17 cellular contexts compared by ENCODE assay signal in the genomic region with DNA sequence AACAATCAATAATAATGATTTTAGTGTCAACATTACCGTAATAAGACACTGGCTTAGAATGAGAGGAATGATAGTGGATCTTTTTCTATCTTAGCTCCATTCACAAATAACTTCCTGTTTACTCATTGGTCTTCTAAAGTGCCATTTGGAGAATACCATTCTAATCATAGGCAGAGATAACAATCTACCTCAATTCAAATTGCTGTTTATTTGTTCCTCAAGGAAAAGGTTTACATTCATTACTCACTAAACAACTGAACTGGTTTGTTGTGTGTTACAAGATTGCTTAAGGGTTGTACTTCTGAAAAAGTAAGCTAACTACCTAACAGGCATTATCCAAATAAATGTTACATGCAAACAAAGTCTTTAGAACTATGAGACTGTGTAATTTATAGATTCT. TPM values are rescaled to one million over a fixed set of nuclear protein-coding genes. Genes with fewer than 3 reads are reported as not detected.
DNase-seq lines count a peak whose midpoint lies in the region; ATAC-seq, FAIRE-seq and TF ChIP-seq lines count a peak whose summit lies in the region.
"Had no signal": no experiment of that assay in that cellular context is flagged by ENCODE, and none has a peak within 500 bp of the region (broad histone marks: within the 10 kb centered on the region; RNA-seq: fewer than 3 reads in every experiment).

No MANE protein-coding gene starts in this region.

- H3K27ac Mint-ChIP-seq in astrocyte (ENCODE audit: unreplicated experiment) = no peak overlapping the region
- H3K27ac Mint-ChIP-seq: CD4-positive, alpha-beta memory T cell; H9 had no signal

- CTCF ChIA-PET in SK-N-SH (lab: Yijun Ruan, JAX) = interaction anchor here (0.7 kb wide), 1 partner anchor 30 kb away, joined by 3 read pairs; no protein-coding TSS in a partner anchor

- no peak for TF ChIP-seq EP300 in SK-N-SH (IDR thresholded peaks at IDR 0.05; ENCODE audit: borderline replicate concordance in 1 of 2, low read depth in 1 of 2, low read length in 1 of 2)

- H3F3A ChIP-seq in SK-N-SH (replicated peaks; ENCODE audit: insufficient read depth) (peaks cover 8% of the 10 kb centered on the region), smooth muscle cell (ENCODE audit: low read depth) (peaks cover 4% of the 10 kb centered on the region)

- H3K4me2 ChIP-seq in SK-N-SH (no peak overlapping the region), astrocyte (ENCODE audit: low read length) (no peak overlapping the region), smooth muscle cell (no peak overlapping the region)

- no peak for TF ChIP-seq CTCF in SK-N-SH (IDR thresholded peaks at IDR 0.05)
- TF ChIP-seq CTCF in astrocyte (IDR thresholded peaks at IDR 0.05; ENCODE audit: insufficient read depth, low read depth, low read length) = no peak
- TF ChIP-seq CTCF in smooth muscle cell (IDR thresholded peaks at IDR 0.05; ENCODE audit: borderline replicate concordance, insufficient read depth, poor library complexity, severe bottlenecking) = no peak

- H3K27me3 ChIP-seq in SK-N-SH (ENCODE audit: insufficient read depth) (no peaks in the 10 kb centered on the region), astrocyte (ENCODE audit: insufficient read depth, low read length) (no peaks in the 10 kb centered on the region), smooth muscle cell (ENCODE audit: low read depth) (no peaks in the 10 kb centered on the region)
- H3K27me3 ChIP-seq: BE2C had no signal

- no peaks in the 10 kb centered on the region for H3K9me3 Mint-ChIP-seq in astrocyte (ENCODE audit: unreplicated experiment)

- peaks cover 10% of the 10 kb centered on the region for H3K4me1 Mint-ChIP-seq in astrocyte (ENCODE audit: low read depth, unreplicated experiment)
- H3K4me1 Mint-ChIP-seq: CD4-positive, alpha-beta memory T cell had no signal

- POLR2A ChIA-PET in SK-N-SH (lab: Yijun Ruan, JAX) = no interaction called here

- H4K20me1 ChIP-seq in SK-N-SH (ENCODE audit: insufficient read depth) (no peaks in the 10 kb centered on the region), astrocyte (ENCODE audit: insufficient read depth, low read length) (no peaks in the 10 kb centered on the region), smooth muscle cell (ENCODE audit: low read depth) (no peaks in the 10 kb centered on the region)

- H3K36me3 Mint-ChIP-seq in astrocyte (ENCODE audit: low read depth, unreplicated experiment) = no peaks in the 10 kb centered on the region
- H3K36me3 Mint-ChIP-seq: CD4-positive, alpha-beta memory T cell had no signal

- H3K4me3 Mint-ChIP-seq in astrocyte (ENCODE audit: unreplicated experiment) = no peak overlapping the region
- H3K4me3 Mint-ChIP-seq: CD4-positive, alpha-beta memory T cell; H9 had no signal

- peaks cover 5% of the 10 kb centered on the region for H3K27me3 Mint-ChIP-seq in astrocyte (ENCODE audit: low read depth, unreplicated experiment)

- H3K4me1 ChIP-seq in SK-N-SH (ENCODE audit: control insufficient read depth in 1 of 2, insufficient read depth in 2 of 2, low read depth in 1 of 2, low read length in 1 of 2) (no peaks in the 10 kb centered on the region), astrocyte (ENCODE audit: insufficient read depth, low read length) (no peaks in the 10 kb centered on the region), smooth muscle cell (ENCODE audit: low read depth) (no peaks in the 10 kb centered on the region)

- H3K9ac ChIP-seq in SK-N-SH (no peak overlapping the region), astrocyte (ENCODE audit: low read length) (no peak overlapping the region), smooth muscle cell (ENCODE audit: low read depth) (no peak overlapping the region)

- H2AFZ ChIP-seq in SK-N-SH (ENCODE audit: low read depth) (peak overlapping the region; percentile 38; the same call in 1 of the 2 replicates), astrocyte (ENCODE audit: low read depth, low read length) (no peak overlapping the region), smooth muscle cell (ENCODE audit: low read depth) (no peak overlapping the region)

- no peaks in the 10 kb centered on the region for H3K36me3 ChIP-seq in SK-N-SH (replicated peaks in 1 of 2; ENCODE audit: control insufficient read depth in 1 of 2, insufficient read depth in 2 of 2, low read length in 1 of 2)
- no peaks in the 10 kb centered on the region for H3K36me3 ChIP-seq in astrocyte (ENCODE audit: insufficient read depth, low read length)
- H3K36me3 ChIP-seq in smooth muscle cell (ENCODE audit: low read depth) = no peaks in the 10 kb centered on the region
- H3K36me3 ChIP-seq: BE2C had no signal

- no peaks in the 10 kb centered on the region for H3K9me2 ChIP-seq in SK-N-SH

- ATAC-seq in SK-N-SH treated with all-trans-retinoic acid at 6 μM for 48 hours = no peak

- no peaks in the 10 kb centered on the region for H3K9me3 ChIP-seq in SK-N-SH
- H3K9me3 ChIP-seq in astrocyte (ENCODE audit: insufficient read depth, low read depth, low read length) = no peaks in the 10 kb centered on the region
- no peaks in the 10 kb centered on the region for H3K9me3 ChIP-seq in smooth muscle cell (replicated peaks; ENCODE audit: low read depth)
- H3K9me3 ChIP-seq: BE2C had no signal

- H3K27ac ChIP-seq in SK-N-SH (ENCODE audit: low read depth in 2 of 2, low read length in 1 of 2) = no peak overlapping the region
- H3K27ac ChIP-seq in astrocyte (ENCODE audit: low read depth, low read length) = no peak overlapping the region
- H3K27ac ChIP-seq in smooth muscle cell (ENCODE audit: low read depth) = peak overlapping the region; percentile 43
- H3K27ac ChIP-seq: C4-2B had no signal

- WGBS in SK-N-SH (ENCODE audit: low lambda C conversion rate) = 58% methylated on average over 1 of the region's 1 CpG
- 54% methylated on average over 1 of the region's 1 CpG for WGBS in smooth muscle cell (ENCODE audit: low lambda C conversion rate)

- no peak for TF ChIP-seq RAD21 in SK-N-SH (IDR thresholded peaks at IDR 0.05; ENCODE audit: low read length)

- DNase-seq in SK-N-SH (no peak), ELR (ENCODE audit: low read depth) (peak; percentile 41), astrocyte (ENCODE audit: low read depth) (no peak), smooth muscle cell (lab: John Stamatoyannopoulos, UW; ENCODE audit: unreplicated experiment) (no peak), mucosa of gallbladder (ENCODE audit: low spot score) (no peak)
- DNase-seq in stimulated activated naive CD4-positive, alpha-beta T cell treated with Interleukin-2 at 50 U/mL for 16 hours (lab: John Stamatoyannopoulos, UW) = no peak
- DNase-seq: BE2C; CD4-positive, alpha-beta memory T cell; DMS79; GOT3; H9 had no signal

- FAIRE-seq in astrocyte (lab: Jason Lieb, UNC) = peak; percentile 26
- FAIRE-seq: A204.1, G401.6, GM12891, HTR-8/SVneo had no signal

- no peak overlapping the region for H3K4me3 ChIP-seq in SK-N-SH (ENCODE audit: low read depth in 2 of 2, low read length in 1 of 2)
- no peak overlapping the region for H3K4me3 ChIP-seq in astrocyte (ENCODE audit: insufficient read depth, low read depth, low read length)
- H3K4me3 ChIP-seq in smooth muscle cell = no peak overlapping the region

- H3K79me2 ChIP-seq in SK-N-SH (ENCODE audit: insufficient read depth) = no peaks in the 10 kb centered on the region
- H3K79me2 ChIP-seq in astrocyte (ENCODE audit: insufficient read depth, low read length) = no peaks in the 10 kb centered on the region
- no peaks in the 10 kb centered on the region for H3K79me2 ChIP-seq in smooth muscle cell (ENCODE audit: low read depth)

TF ChIP-seq in SK-N-SH, 30 proteins besides CTCF, POLR2A, EP300 and RAD21 (continues in another document):
- no peak for TF ChIP-seq PBX3 (IDR thresholded peaks at IDR 0.05)
- no peak for TF ChIP-seq FOSL2 (IDR thresholded peaks at IDR 0.05; ENCODE audit: borderline replicate concordance, low read depth)
- TF ChIP-seq YY1 (IDR thresholded peaks at IDR 0.05; ENCODE audit: low read depth) = no peak
- TF ChIP-seq FOXM1 (IDR thresholded peaks at IDR 0.05; ENCODE audit: low read depth) = no peak
- no peak for TF ChIP-seq ELF1 (IDR thresholded peaks at IDR 0.05)
- no peak for TF ChIP-seq NFIC (IDR thresholded peaks at IDR 0.05; ENCODE audit: borderline replicate concordance)
- no peak for TF ChIP-seq RXRA (IDR thresholded peaks at IDR 0.05; ENCODE audit: borderline replicate concordance, low read depth)

TF ChIP-seq in SK-N-SH treated with all-trans-retinoic acid at 6 μM for 48 hours, 23 proteins besides CTCF, POLR2A, EP300 and RAD21 (continues in another document):
- TF ChIP-seq ZNF70 (CRISPR knock-in tag; IDR thresholded peaks at IDR 0.05) = no peak
- TF ChIP-seq ZNF565 (CRISPR knock-in tag; conservative IDR thresholded peaks at IDR 0.05; ENCODE audit: low read depth) = no peak
- TF ChIP-seq ZNF8 (CRISPR knock-in tag; IDR thresholded peaks at IDR 0.05) = no peak
- TF ChIP-seq ZFP30 (CRISPR knock-in tag; IDR thresholded peaks at IDR 0.05) = no peak
- TF ChIP-seq GLIS3 (CRISPR knock-in tag; IDR thresholded peaks at IDR 0.05) = no peak
- no peak for TF ChIP-seq CSDC2 (CRISPR knock-in tag; IDR thresholded peaks at IDR 0.05)
- TF ChIP-seq, protein P1, sequence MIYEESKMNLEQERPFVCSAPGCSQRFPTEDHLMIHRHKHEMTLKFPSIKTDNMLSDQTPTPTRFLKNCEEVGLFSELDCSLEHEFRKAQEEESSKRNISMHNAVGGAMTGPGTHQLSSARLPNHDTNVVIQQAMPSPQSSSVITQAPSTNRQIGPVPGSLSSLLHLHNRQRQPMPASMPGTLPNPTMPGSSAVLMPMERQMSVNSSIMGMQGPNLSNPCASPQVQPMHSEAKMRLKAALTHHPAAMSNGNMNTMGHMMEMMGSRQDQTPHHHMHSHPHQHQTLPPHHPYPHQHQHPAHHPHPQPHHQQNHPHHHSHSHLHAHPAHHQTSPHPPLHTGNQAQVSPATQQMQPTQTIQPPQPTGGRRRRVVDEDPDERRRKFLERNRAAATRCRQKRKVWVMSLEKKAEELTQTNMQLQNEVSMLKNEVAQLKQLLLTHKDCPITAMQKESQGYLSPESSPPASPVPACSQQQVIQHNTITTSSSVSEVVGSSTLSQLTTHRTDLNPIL (CRISPR knock-in tag; IDR thresholded peaks at IDR 0.05; ENCODE audit: low read depth) = no peak
- TF ChIP-seq TCF4 (CRISPR knock-in tag; IDR thresholded peaks at IDR 0.05; ENCODE audit: borderline replicate concordance) = no peak

RNA-seq across cellular contexts. Expression of gene PCOLCE2, which starts 8.1 kb away (rescaled TPM):
- polyA plus RNA-seq in SK-N-SH (2012; rRNA removed) = 22.2 and 25.4 TPM in 2 replicates
- 26.6 and 26.8 TPM in 2 replicates for polyA plus RNA-seq in SK-N-SH (2012; cell fraction: cytosol; rRNA removed)
- 15.3 and 18.2 TPM in 2 replicates for polyA plus RNA-seq in SK-N-SH (2012; cell fraction: nucleus; rRNA removed)
- 4.5 and 5.4 TPM in 2 replicates for total RNA-seq in astrocyte
- 32.5 and 71.3 TPM in 2 replicates for total RNA-seq in smooth muscle cell
- 46.6 and 80.9 TPM in 2 replicates for polyA plus RNA-seq in smooth muscle cell
- total RNA-seq in mucosa of gallbladder = 2.8 TPM
- total RNA-seq: CD4-positive, alpha-beta memory T cell had no signal
- polyA plus RNA-seq: CD4-positive, alpha-beta memory T cell had no signal
